ENCODE assay signal across 15 cellular contexts in the genomic region with DNA sequence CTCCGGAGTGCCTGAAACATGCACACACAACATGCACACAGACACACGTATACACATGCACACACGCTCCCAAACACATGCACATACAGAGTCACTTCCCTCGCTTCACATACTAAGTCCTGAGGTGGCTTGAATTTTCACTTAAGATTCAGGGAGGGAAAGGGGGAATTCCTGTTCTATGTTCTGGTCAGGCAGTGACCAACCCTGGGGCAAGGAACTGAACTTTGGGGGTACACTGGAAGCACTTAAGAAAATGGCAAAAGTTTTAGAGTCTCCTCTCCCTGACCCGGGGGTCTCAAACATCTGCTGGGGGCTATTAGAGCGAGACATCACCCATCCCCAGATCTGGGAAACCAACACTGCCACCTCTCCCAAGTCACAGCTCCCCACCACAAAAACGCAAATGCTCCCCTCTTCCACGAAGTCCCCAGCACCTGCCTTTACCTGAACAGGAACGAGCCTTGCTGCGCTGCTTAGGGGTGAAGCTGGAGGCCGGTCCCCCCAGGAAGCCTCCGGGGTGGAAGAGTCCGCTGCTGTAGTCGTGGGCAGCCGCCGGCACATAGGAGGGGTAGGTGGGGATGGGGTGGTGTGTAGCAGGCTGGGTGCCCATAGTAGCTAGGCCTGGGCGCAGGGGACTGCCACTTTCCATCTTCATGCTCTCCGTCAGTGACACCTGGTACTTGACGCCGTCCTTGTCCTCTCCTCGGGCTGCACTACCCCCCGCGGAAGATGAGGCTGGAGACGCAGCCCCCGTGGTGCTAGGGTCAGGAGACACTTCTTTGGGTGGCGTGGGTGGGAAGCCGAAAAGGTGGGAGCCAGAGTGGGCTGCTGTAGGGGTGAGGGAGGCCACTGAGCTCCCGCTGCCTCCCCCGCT. TPM values are rescaled to one million over a fixed set of nuclear protein-coding genes. Genes with fewer than 3 reads are reported as not detected.
DNase-seq lines count a peak whose midpoint lies in the region; ATAC-seq, FAIRE-seq and TF ChIP-seq lines count a peak whose summit lies in the region.
"Had no signal": no experiment of that assay in that cellular context is flagged by ENCODE, and none has a peak within 500 bp of the region (broad histone marks: within the 10 kb centered on the region; RNA-seq: fewer than 3 reads in every experiment).

No MANE protein-coding gene starts in this region.

- H2BK5ac ChIP-seq in H1 (ENCODE audit: low read depth, low read length): no peak overlapping the region; the same call in 1 of the 2 replicates

- no peak overlapping the region for H3K4ac ChIP-seq in H1 (replicated peaks; ENCODE audit: insufficient read length, low read depth, low read length)

- POLR2A ChIA-PET in H1 (lab: Charles Lee; ENCODE audit: partially characterized antibody): interaction anchor here (1.0 to 1.4 kb wide), 2 partner anchors 53 kb away, joined by 3 to 4 read pairs; no protein-coding TSS in a partner anchor
- POLR2A ChIA-PET in naive thymus-derived CD4-positive, alpha-beta T cell (lab: Charles Lee): no interaction called here

- ATAC-seq in naive thymus-derived CD4-positive, alpha-beta T cell: no peak
- ATAC-seq in HG03571 (IDR thresholded peaks at IDR 0.05; ENCODE audit: unreplicated experiment): no peak
- no peak for ATAC-seq in HG02981 (IDR thresholded peaks at IDR 0.05; ENCODE audit: unreplicated experiment)

- CTCF ChIA-PET in H1 (lab: Charles Lee; ENCODE audit: partially characterized antibody): interaction anchor here (0.7 to 7.9 kb wide), 7 partner anchors 10 to 179 kb away, joined by 3 to 42 read pairs (median 6); no protein-coding TSS in a partner anchor
- CTCF ChIA-PET in naive thymus-derived CD4-positive, alpha-beta T cell (lab: Charles Lee): no interaction called here

- TF ChIP-seq CTCF in AG09309 (IDR thresholded peaks at IDR 0.05; ENCODE audit: control insufficient read depth, insufficient read depth, low read depth, low read length, missing control alignments) (no peak), HL-60 (IDR thresholded peaks at IDR 0.05; ENCODE audit: insufficient read depth, low read length) (no peak), H1 (IDR thresholded peaks at IDR 0.05; ENCODE audit: control extremely low read depth in 1 of 3, insufficient read depth in 1 of 3, low read depth in 1 of 3, low read length in 3 of 3) (no peak)

- H3K4me1 Mint-ChIP-seq in naive thymus-derived CD4-positive, alpha-beta T cell: peaks cover 16 to 45% (median 28%) of the 10 kb centered on the region in 7 donors

- no peak overlapping the region for H3K56ac ChIP-seq in H1 (replicated peaks; ENCODE audit: insufficient read length, low read depth, low read length)

- no peaks in the 10 kb centered on the region for H3K79me1 ChIP-seq in H1 (ENCODE audit: low read depth, low read length)

- peak overlapping the region in 1 of 9 donors; percentile 38 for H3K27ac Mint-ChIP-seq in naive thymus-derived CD4-positive, alpha-beta T cell
- H3K27ac Mint-ChIP-seq: activated B cell treated with CpG ODN at 0.5 μM for 24 hours; activated T-helper 2 cell treated with anti-CD3 and anti-CD28 coated beads, Interferon-gamma antibody, Interleukin-2, Interleukin-4, amounts not matched to agents 10 μg/mL and 5 μg/mL and 100 μg/mL, durations not matched to agents 14 hours and 24 hours and 36 hours; CD14-positive monocyte had no signal

- no peak for TF ChIP-seq POLR2A in H1 (IDR thresholded peaks at IDR 0.05; ENCODE audit: control extremely low read depth in 1 of 2, low read depth in 2 of 2, low read length in 2 of 2)

- peaks cover 0 to 12% (median 0%) of the 10 kb centered on the region in 4 experiments; a peak in 1 of 8 replicates for H3K36me3 ChIP-seq in H1 (ENCODE audit: control insufficient read depth in 2 of 4, insufficient read depth in 4 of 4, low read length in 3 of 4)
- H3K36me3 ChIP-seq in naive thymus-derived CD4-positive, alpha-beta T cell (ENCODE audit: control insufficient read depth in 2 of 3, insufficient read depth in 3 of 3, low read length in 3 of 3): no peaks in the 10 kb centered on the region
- H3K36me3 ChIP-seq: neutrophil, transverse colon had no signal

- no peak overlapping the region for H2AFZ ChIP-seq in H1 (ENCODE audit: low read length)

- H3K4me2 ChIP-seq in H1 (ENCODE audit: insufficient read depth in 1 of 2, low read depth in 2 of 2, low read length in 2 of 2): peak overlapping the region; percentile 24 to 63

- H3K23me2 ChIP-seq in H1 (ENCODE audit: low read depth, low read length): peaks cover 27% of the 10 kb centered on the region; the same call in 1 of the 2 replicates

- no peaks in the 10 kb centered on the region for H3K36me3 Mint-ChIP-seq in naive thymus-derived CD4-positive, alpha-beta T cell

- H3K27me3 Mint-ChIP-seq in naive thymus-derived CD4-positive, alpha-beta T cell: peaks cover 59 to 78% (median 68%) of the 10 kb centered on the region in 5 donors

- H3K27ac ChIP-seq in HL-60 (replicated peaks) (no peak overlapping the region), H1 (ENCODE audit: low read depth, low read length) (no peak overlapping the region)
- no peak overlapping the region for H3K27ac ChIP-seq in naive thymus-derived CD4-positive, alpha-beta T cell (ENCODE audit: low read depth, low read length)
- H3K27ac ChIP-seq: neutrophil had no signal

- WGBS in H1 (ENCODE audit: extremely low coverage in 1 of 2, insufficient coverage in 1 of 2, insufficient read length in 1 of 2, insufficient replicate concordance in 2 of 2, low coverage in 1 of 2, low lambda C conversion rate in 2 of 2, missing lambda C conversion rate in 1 of 2), 2 experiments: 8% methylated on average over 23 of the region's 29 CpGs; no CpG with 5 or more reads in 1 of the 2 experiments

- peak overlapping the region; percentile 95 for H3K4me3 ChIP-seq in AG09309 (ENCODE audit: control insufficient read depth, low read depth, low read length)
- peak overlapping the region; percentile 65; the same call in 1 of the 2 replicates for H3K4me3 ChIP-seq in HL-60 (replicated peaks; ENCODE audit: insufficient read depth, low read length)
- H3K4me3 ChIP-seq in H1 (ENCODE audit: extremely low read depth in 1 of 4, insufficient read depth in 2 of 4, low read depth in 3 of 4, low read length in 4 of 4): peak overlapping the region in 1 of 4 experiments; percentile 48; a peak in 1 of 8 replicates
- H3K4me3 ChIP-seq in naive thymus-derived CD4-positive, alpha-beta T cell (ENCODE audit: low read length): no peak overlapping the region

- no peak overlapping the region for H3K23ac ChIP-seq in H1 (ENCODE audit: insufficient read length)

- H3K18ac ChIP-seq in H1 (ENCODE audit: extremely low read depth, low read length): peak overlapping the region; percentile 6; the same call in 1 of the 2 replicates

- H2BK120ac ChIP-seq in H1 (replicated peaks; ENCODE audit: low read depth, low read length): peak overlapping the region; percentile 39

- DNase-seq in AG09309 (ENCODE audit: low read depth) (no peak), HL-60 (ENCODE audit: low read depth in 1 of 2, low spot score in 1 of 2) (no peak), H1 (ENCODE audit: low read depth in 1 of 2, low spot score in 2 of 2) (no peak), KG1 (lab: John Stamatoyannopoulos, UW) (no peak), ureter (ENCODE audit: low spot score) (no peak)
- DNase-seq in naive thymus-derived CD4-positive, alpha-beta T cell: no peak
- DNase-seq: activated B cell treated with CpG ODN at 0.5 μM for 24 hours, NCI-H2029 treated with DMSO at 0.1 percent for 48 hours, transverse colon had no signal

- no peak for TF ChIP-seq EP300 in H1 (IDR thresholded peaks at IDR 0.05; ENCODE audit: borderline replicate concordance in 1 of 2, low read depth in 2 of 2, low read length in 2 of 2)

- H2BK15ac ChIP-seq in H1 (ENCODE audit: low read length): peak overlapping the region; percentile 84; the same call in 1 of the 2 replicates

- no peak overlapping the region for H4K5ac ChIP-seq in H1 (ENCODE audit: insufficient read length, low read depth, low read length)

- no peaks in the 10 kb centered on the region for H3K9me3 ChIP-seq in H1 (ENCODE audit: insufficient read depth in 2 of 2, low read depth in 1 of 2, low read length in 1 of 2)
- H3K9me3 ChIP-seq in naive thymus-derived CD4-positive, alpha-beta T cell (ENCODE audit: control insufficient read depth in 2 of 3, low read length in 3 of 3): no peaks in the 10 kb centered on the region
- H3K9me3 ChIP-seq: neutrophil, transverse colon had no signal

- peak overlapping the region; percentile 80; the same call in 1 of the 2 replicates for H2BK20ac ChIP-seq in H1 (ENCODE audit: low read length)

- H3K9ac ChIP-seq in H1 (replicated peaks in 1 of 4; ENCODE audit: extremely low read depth in 1 of 4, low read depth in 3 of 4, low read length in 3 of 4): no peak overlapping the region; a peak in 1 of 7 replicates

- H3K9me3 Mint-ChIP-seq in naive thymus-derived CD4-positive, alpha-beta T cell: no peaks in the 10 kb centered on the region
- H3K9me3 Mint-ChIP-seq: activated B cell treated with CpG ODN at 0.5 μM for 24 hours; activated T-helper 2 cell treated with anti-CD3 and anti-CD28 coated beads, Interferon-gamma antibody, Interleukin-2, Interleukin-4, amounts not matched to agents 10 μg/mL and 5 μg/mL and 100 μg/mL, durations not matched to agents 14 hours and 24 hours and 36 hours had no signal

- TF ChIP-seq RAD21 in H1 (IDR thresholded peaks at IDR 0.05 in 1 of 2, conservative IDR thresholded peaks at IDR 0.05 in 1 of 2; ENCODE audit: low read depth in 2 of 2, low read length in 2 of 2): no peak

- no peak for FAIRE-seq in H1 (lab: Jason Lieb, UNC)

- H4K20me1 ChIP-seq in H1 (replicated peaks in 1 of 2; ENCODE audit: control insufficient read depth in 1 of 2, insufficient read depth in 2 of 2, low read length in 2 of 2): peaks cover 19 to 21% of the 10 kb centered on the region in 2 experiments

- H3K14ac ChIP-seq in H1 (ENCODE audit: insufficient read length): no peak overlapping the region

- H2AK5ac ChIP-seq in H1 (ENCODE audit: low read depth, low read length): peak overlapping the region; percentile 98; the same call in 1 of the 2 replicates

- H3K4me1 ChIP-seq in H1 (replicated peaks in 1 of 4; ENCODE audit: control insufficient read depth in 3 of 4, insufficient read depth in 4 of 4, low read length in 3 of 4): peaks cover 8 to 80% (median 58%) of the 10 kb centered on the region in 4 experiments
- peaks cover 11 to 45% of the 10 kb centered on the region in 2 donors for H3K4me1 ChIP-seq in naive thymus-derived CD4-positive, alpha-beta T cell (ENCODE audit: control insufficient read depth in 2 of 2, insufficient read depth in 2 of 2, low read length in 2 of 2)

- H4K8ac ChIP-seq in H1 (ENCODE audit: extremely low read depth, insufficient read depth, low read length): no peak overlapping the region; the same call in 1 of the 2 replicates

- intact Hi-C loops in naive thymus-derived CD4-positive, alpha-beta T cell (cut with micrococcal nuclease): loop anchor here (2.0 to 5.0 kb wide), 2 partner anchors 38 to 59 kb away; no protein-coding TSS in a partner anchor

- H3K4me3 Mint-ChIP-seq in naive thymus-derived CD4-positive, alpha-beta T cell: peak overlapping the region in 8 of 10 donors; percentile 5 to 97 (median 38)

- H2BK12ac ChIP-seq in H1 (ENCODE audit: low read depth, low read length): peak overlapping the region; percentile 94; the same call in 1 of the 2 replicates

- H3K27me3 ChIP-seq in HL-60 (ENCODE audit: insufficient read depth, poor library complexity, severe bottlenecking) (no peaks in the 10 kb centered on the region), H1 (replicated peaks in 1 of 4; ENCODE audit: control insufficient read depth in 3 of 4, extremely low read depth in 1 of 4, insufficient read depth in 3 of 4, low read length in 3 of 4) (peaks cover 87 to 100% (median 99%) of the 10 kb centered on the region in 4 experiments)
- peaks cover 14 to 38% of the 10 kb centered on the region in 2 donors for H3K27me3 ChIP-seq in naive thymus-derived CD4-positive, alpha-beta T cell (ENCODE audit: control insufficient read depth in 2 of 2, insufficient read depth in 2 of 2, low read length in 2 of 2)

- H3K79me2 ChIP-seq in H1 (ENCODE audit: control insufficient read depth in 1 of 2, insufficient read depth in 2 of 2, low read length in 2 of 2): no peaks in the 10 kb centered on the region

- peak overlapping the region; percentile 47 for H4K91ac ChIP-seq in H1 (replicated peaks; ENCODE audit: insufficient read length, low read length)

RNA-seq across cellular contexts. Expression of a gene that starts 7.5 kb away (rescaled TPM):
- total RNA-seq in H1 (2021; fragmentation: NEBNext Ultra II Directional; extraction: Animal tissue kit (Norgen Biotek cat#: 25700)): 0.30 and 0.40 TPM in 2 replicates
- polyA plus RNA-seq in H1 (2011; rRNA removed): 0.03 and 0.22 TPM in 2 replicates
- polyA plus RNA-seq in H1 (2011; cell fraction: cytosol; rRNA removed): 0.17 TPM
- 0.23 TPM for polyA plus RNA-seq in H1 (2011; cell fraction: nucleus; rRNA removed)
- polyA plus RNA-seq in H1 (2012, experiment 1 of 2): 0.12 to 0.23 TPM in 2 of 4 replicates, not detected in the others
- 0.17 TPM for polyA plus RNA-seq in H1 (2012, experiment 2 of 2)
- 0.08 TPM for polyA plus RNA-seq in H1 (2013, experiment 1 of 2)
- 0.17 TPM for polyA plus RNA-seq in H1 (2013, experiment 2 of 2)
- 0.09 and 0.12 TPM in 2 replicates for polyA minus RNA-seq in H1 (2011; rRNA and poly(A)+ RNA removed)
- polyA minus RNA-seq in H1 (2011; cell fraction: cytosol; rRNA and poly(A)+ RNA removed): 2.0 TPM
- polyA minus RNA-seq in H1 (2011; cell fraction: nucleus; rRNA and poly(A)+ RNA removed): 0.40 TPM
- 10 to 100 TPM in 2 of 5 experiments, under 1 TPM in 1, not detected in 2; 0.30 to 70.9 (median 14.0) TPM for total RNA-seq in naive thymus-derived CD4-positive, alpha-beta T cell
- not detected for polyA plus RNA-seq in naive thymus-derived CD4-positive, alpha-beta T cell
- 57.8 TPM for total RNA-seq in ureter
- total RNA-seq: activated B cell treated with CpG ODN at 0.5 μM for 24 hours had no signal

RNA-seq across cellular contexts. Expression of a gene that starts 18.8 kb away (rescaled TPM):
- total RNA-seq in H1 (2021; fragmentation: NEBNext Ultra II Directional; extraction: Animal tissue kit (Norgen Biotek cat#: 25700)): not detected in 2 replicates
- not detected in 2 replicates for polyA plus RNA-seq in H1 (2011; rRNA removed)
- not detected for polyA plus RNA-seq in H1 (2011; cell fraction: cytosol; rRNA removed)
- polyA plus RNA-seq in H1 (2011; cell fraction: nucleus; rRNA removed): not detected
- not detected in 4 replicates for polyA plus RNA-seq in H1 (2012, experiment 1 of 2)
- polyA plus RNA-seq in H1 (2012, experiment 2 of 2): not detected
- polyA plus RNA-seq in H1 (2013, experiment 1 of 2): not detected
- not detected for polyA plus RNA-seq in H1 (2013, experiment 2 of 2)
- not detected in 2 replicates for polyA minus RNA-seq in H1 (2011; rRNA and poly(A)+ RNA removed)
- polyA minus RNA-seq in H1 (2011; cell fraction: cytosol; rRNA and poly(A)+ RNA removed): not detected
- not detected for polyA minus RNA-seq in H1 (2011; cell fraction: nucleus; rRNA and poly(A)+ RNA removed)
- total RNA-seq in naive thymus-derived CD4-positive, alpha-beta T cell: not detected
- polyA plus RNA-seq in naive thymus-derived CD4-positive, alpha-beta T cell: not detected
- not detected for total RNA-seq in ureter
- total RNA-seq: activated B cell treated with CpG ODN at 0.5 μM for 24 hours; activated T-helper 2 cell treated with anti-CD3 and anti-CD28 coated beads, Interferon-gamma antibody, Interleukin-2, Interleukin-4, amounts not matched to agents 10 μg/mL and 5 μg/mL and 100 μg/mL, durations not matched to agents 14 hours and 24 hours and 36 hours; HT-29; transverse colon had no signal
- polyA plus RNA-seq: CD14-positive monocyte had no signal
